9 cellular contexts compared by ENCODE assay signal in the genomic region with DNA sequence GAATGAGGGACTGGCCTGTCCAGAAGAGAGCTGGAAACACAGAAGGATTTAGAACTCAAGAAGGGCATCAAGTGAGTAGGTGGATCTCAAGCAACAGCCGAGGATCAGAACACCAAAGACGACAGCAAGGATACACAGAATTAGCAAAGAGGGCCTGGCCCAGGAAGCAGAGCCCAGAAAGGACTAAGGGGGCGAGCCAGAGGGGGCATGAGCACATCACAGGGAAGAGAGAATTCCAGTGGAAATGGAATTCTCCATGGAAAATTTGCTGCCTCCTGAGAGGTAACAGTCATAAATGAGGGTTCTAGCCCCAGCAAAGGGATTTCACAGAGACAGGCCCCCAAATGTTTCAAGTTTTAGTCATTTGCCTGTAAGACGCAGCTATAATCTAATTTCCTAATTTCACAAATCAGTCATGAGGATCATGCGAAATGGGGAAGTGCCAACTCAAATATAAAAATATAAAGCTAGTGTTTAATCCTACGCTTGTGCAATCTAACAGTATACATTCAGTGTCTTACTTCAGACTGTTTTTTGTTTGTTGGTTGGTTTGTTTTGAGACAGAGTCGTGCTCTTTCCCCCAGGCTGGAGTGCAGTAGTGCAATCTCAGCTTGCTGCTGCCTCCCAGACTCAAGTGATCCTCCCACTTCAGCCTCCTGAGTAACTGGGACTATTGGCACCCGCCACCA. TPM values are rescaled to one million over a fixed set of nuclear protein-coding genes. Genes with fewer than 3 reads are reported as not detected.
A peak's percentile ranks its signal among the peaks of the same experiment; 100 is the strongest.
DNase-seq lines count a peak whose midpoint lies in the region; ATAC-seq, FAIRE-seq and TF ChIP-seq lines count a peak whose summit lies in the region.
"Had no signal": no experiment of that assay in that cellular context is flagged by ENCODE, and none has a peak within 500 bp of the region (broad histone marks: within the 10 kb centered on the region; RNA-seq: fewer than 3 reads in every experiment).

No MANE protein-coding gene starts in this region.

- TF ChIP-seq CTCF in CD8-positive, alpha-beta T cell (IDR thresholded peaks at IDR 0.05): no peak
- TF ChIP-seq CTCF in cardiac fibroblast (IDR thresholded peaks at IDR 0.05; ENCODE audit: low read depth, low read length): no peak
- no peak for TF ChIP-seq CTCF in natural killer cell (IDR thresholded peaks at IDR 0.05)

- CTCF ChIA-PET in CD8-positive, alpha-beta T cell (lab: Charles Lee): interaction anchor here (1.0 to 1.6 kb wide), 3 partner anchors 8 to 111 kb away, joined by 3 to 5 read pairs (median 4); no protein-coding TSS in a partner anchor

- H3K4me3 Mint-ChIP-seq in CD8-positive, alpha-beta T cell: peak overlapping the region; percentile 40
- peak overlapping the region; percentile 18 for H3K4me3 Mint-ChIP-seq in natural killer cell

- intact Hi-C loops in CD8-positive, alpha-beta T cell (cut with DNase I, micrococcal nuclease): loop anchor here in 1 of 2 experiments (5.0 kb wide), 1 partner anchor 41 kb away; no protein-coding TSS in a partner anchor
- intact Hi-C loops in natural killer cell (cut with micrococcal nuclease): loop anchor here (5.0 kb wide), 2 partner anchors 41 to 49 kb away; no protein-coding TSS in a partner anchor

- H3K27ac Mint-ChIP-seq in CD8-positive, alpha-beta T cell: peak overlapping the region; percentile 85
- H3K27ac Mint-ChIP-seq in natural killer cell: peak overlapping the region; percentile 81 to 82

- H3K4me1 ChIP-seq in CD8-positive, alpha-beta T cell (ENCODE audit: insufficient read depth, low read length): peaks cover 53% of the 10 kb centered on the region

- H3K9me3 Mint-ChIP-seq in CD8-positive, alpha-beta T cell: no peaks in the 10 kb centered on the region
- H3K9me3 Mint-ChIP-seq in natural killer cell: no peaks in the 10 kb centered on the region

- no peaks in the 10 kb centered on the region for H3K9me3 ChIP-seq in CD8-positive, alpha-beta T cell (ENCODE audit: low read length)

- POLR2A ChIA-PET in CD8-positive, alpha-beta T cell (lab: Charles Lee): interaction anchor here (0.6 to 2.0 kb wide), 5 partner anchors 19 to 57 kb away, joined by 3 to 5 read pairs (median 4); no protein-coding TSS in a partner anchor

- FAIRE-seq in H54 (lab: Jason Lieb, UNC): no peak

- no peak for ATAC-seq in CD8-positive, alpha-beta T cell
- no peak for ATAC-seq in natural killer cell
- no peak for ATAC-seq in HG03159 (IDR thresholded peaks at IDR 0.05; ENCODE audit: unreplicated experiment)

- no peak for TF ChIP-seq POLR2A in H54 (IDR thresholded peaks at IDR 0.05; ENCODE audit: low read depth, low read length)

- no peaks in the 10 kb centered on the region for H3K27me3 Mint-ChIP-seq in CD8-positive, alpha-beta T cell (ENCODE audit: low read depth)
- H3K27me3 Mint-ChIP-seq in natural killer cell (ENCODE audit: low read depth in 2 of 2): no peaks in the 10 kb centered on the region

- H3K4me1 Mint-ChIP-seq in CD8-positive, alpha-beta T cell (ENCODE audit: low read depth): peaks cover 72% of the 10 kb centered on the region
- H3K4me1 Mint-ChIP-seq in natural killer cell: peaks cover 46 to 57% of the 10 kb centered on the region in 2 donors

- no peaks in the 10 kb centered on the region for H3K27me3 ChIP-seq in CD8-positive, alpha-beta T cell (ENCODE audit: insufficient read depth, low read length)

- H3K27ac ChIP-seq in CD8-positive, alpha-beta T cell (ENCODE audit: low read depth, low read length): peak overlapping the region; percentile 13

- H3K4me3 ChIP-seq in CD8-positive, alpha-beta T cell (ENCODE audit: low read depth, low read length): no peak overlapping the region
- H3K4me3 ChIP-seq in cardiac fibroblast (replicated peaks in 1 of 2; ENCODE audit: low read depth in 2 of 2, low read length in 2 of 2): no peak overlapping the region

- peaks cover 44% of the 10 kb centered on the region for H3K36me3 Mint-ChIP-seq in CD8-positive, alpha-beta T cell
- no peaks in the 10 kb centered on the region for H3K36me3 Mint-ChIP-seq in natural killer cell

- peaks cover 7% of the 10 kb centered on the region for H3K36me3 ChIP-seq in CD8-positive, alpha-beta T cell (ENCODE audit: insufficient read depth, low read length)

- DNase-seq in CD8-positive, alpha-beta T cell: no peak
- DNase-seq in NOMO-1 treated with DMSO at 0.1 percent for 48 hours (lab: John Stamatoyannopoulos, UW; ENCODE audit: unreplicated experiment) (peak; percentile 76), cardiac fibroblast (ENCODE audit: low read depth in 2 of 2) (peak; percentile 56 to 82), natural killer cell (no peak), hypothalamus (lab: John Stamatoyannopoulos, UW) (no peak), NCI-H187 (lab: John Stamatoyannopoulos, UW) (no peak), H54 (ENCODE audit: insufficient read length, low spot score) (no peak)
- DNase-seq: NCI-H2029 had no signal

RNA-seq across cellular contexts. Expression of gene FNBP1, which starts 46.7 kb away (rescaled TPM):
- 100 to 1,000 TPM; 169 to 194 TPM for total RNA-seq in CD8-positive, alpha-beta T cell
- 100 to 1,000 TPM; 177 to 209 (median 203) TPM for total RNA-seq in natural killer cell

RNA-seq across cellular contexts. Expression of gene GPR107, which starts 57.4 kb away (rescaled TPM):
- 10 to 100 TPM; 23.7 to 25.2 TPM for total RNA-seq in CD8-positive, alpha-beta T cell
- 10 to 100 TPM; 32.9 to 49.5 (median 41.8) TPM for total RNA-seq in natural killer cell

Comparison
In these comparisons a context has a peak if more than half of its experiments do, and no peak if none do; other contexts are left out.
1. DNase-seq: peak in NOMO-1 treated with DMSO at 0.1 percent for 48 hours (single experiment) and cardiac fibroblast (2 of 2); none in CD8-positive, alpha-beta T cell (0 of 7), natural killer cell (single experiment), hypothalamus (0 of 51), NCI-H187 (0 of 2) and H54 (single experiment).